In genomic region chr12:6554990-6555691, GRCh38 we compare ENCODE assay signal across 8 cellular contexts. TPM values are rescaled to one million over a fixed set of nuclear protein-coding genes. Genes with fewer than 3 reads are reported as not detected.
DNase-seq lines count a peak whose midpoint lies in the region; ATAC-seq and TF ChIP-seq lines count a peak whose summit lies in the region.

No MANE protein-coding gene starts in this region.

- H3K27me3 ChIP-seq in right cardiac atrium (ENCODE audit: control insufficient read depth, insufficient read depth) (no peaks in the 10 kb centered on the region), smooth muscle cell (ENCODE audit: low read depth) (no peaks in the 10 kb centered on the region)

- H3K4me1 ChIP-seq in right cardiac atrium (ENCODE audit: control insufficient read depth, insufficient read depth, low read length): peaks cover 11% of the 10 kb centered on the region
- peaks cover 11% of the 10 kb centered on the region for H3K4me1 ChIP-seq in smooth muscle cell (ENCODE audit: low read depth)

- ATAC-seq in HG02840 (IDR thresholded peaks at IDR 0.05; ENCODE audit: low FRiP score, unreplicated experiment) (peak; percentile 8), right cardiac atrium (no peak), esophagus mucosa (no peak)

- DNase-seq in GM13976 (ENCODE audit: low spot score) (peak; percentile 51), right cardiac atrium (peak; percentile 23 to 71 (median 66)), smooth muscle cell (lab: John Stamatoyannopoulos, UW; ENCODE audit: unreplicated experiment) (no peak), NCI-H524 (lab: John Stamatoyannopoulos, UW) (no peak), NCI-H128 (lab: John Stamatoyannopoulos, UW; ENCODE audit: unreplicated experiment) (no peak)
- peak; percentile 40 to 48 for DNase-seq in activated T-cell treated with anti-CD3 and anti-CD28 coated beads, Interleukin-2, amount 50 U/mL, for 48 hours

- H3K9me3 ChIP-seq in right cardiac atrium (ENCODE audit: control insufficient read depth, low read length) (no peaks in the 10 kb centered on the region), smooth muscle cell (replicated peaks; ENCODE audit: low read depth) (no peaks in the 10 kb centered on the region)

- peaks cover 32% of the 10 kb centered on the region for H4K20me1 ChIP-seq in smooth muscle cell (ENCODE audit: low read depth)

- H3F3A ChIP-seq in smooth muscle cell (ENCODE audit: low read depth): peaks cover 11% of the 10 kb centered on the region

- peaks cover 21% of the 10 kb centered on the region for H3K79me2 ChIP-seq in smooth muscle cell (ENCODE audit: low read depth)

- in situ Hi-C loops in GM13976 (cut with MboI; ENCODE audit: low sequenced_read_pairs, unreplicated experiment): no loop called here

- peak overlapping the region; percentile 85 for H3K27ac ChIP-seq in right cardiac atrium (ENCODE audit: low read length)
- peak overlapping the region; percentile 30 for H3K27ac ChIP-seq in smooth muscle cell (ENCODE audit: low read depth)

- H3K4me3 ChIP-seq in right cardiac atrium (ENCODE audit: low read length) (peak overlapping the region; percentile 91), smooth muscle cell (peak overlapping the region; percentile 74)

- H3K9ac ChIP-seq in smooth muscle cell (ENCODE audit: low read depth): peak overlapping the region; percentile 20

- peak overlapping the region; percentile 99 for H3K4me2 ChIP-seq in smooth muscle cell

- no peak for TF ChIP-seq CTCF in GM13976 (IDR thresholded peaks at IDR 0.05; ENCODE audit: borderline replicate concordance, control extremely low read depth, extremely low read depth, insufficient read depth, missing control alignments)
- no peak for TF ChIP-seq CTCF in smooth muscle cell (IDR thresholded peaks at IDR 0.05; ENCODE audit: borderline replicate concordance, insufficient read depth, poor library complexity, severe bottlenecking)

- intact Hi-C loops in right cardiac atrium (cut with DNase I): no loop called here

- H2AFZ ChIP-seq in smooth muscle cell (ENCODE audit: low read depth): no peak overlapping the region

- H3K36me3 ChIP-seq in smooth muscle cell (ENCODE audit: low read depth): no peaks in the 10 kb centered on the region

- WGBS in right cardiac atrium: under 1% methylated on average over 62 of the region's 62 CpGs
- 5% methylated on average over 38 of the region's 62 CpGs for WGBS in smooth muscle cell (ENCODE audit: low lambda C conversion rate)

RNA-seq across cellular contexts. Expression of gene IFFO1, which starts 0.7 kb away (rescaled TPM):
- total RNA-seq in right cardiac atrium (10 to 100 TPM; 15.1 to 23.6 (median 19.1) TPM), smooth muscle cell (4.2 and 5.2 TPM in 2 replicates), esophagus mucosa (1.2 TPM)
- polyA plus RNA-seq in right cardiac atrium (15.7 TPM), smooth muscle cell (13.3 and 19.1 TPM in 2 replicates)

RNA-seq across cellular contexts. Expression of gene NOP2, which starts 12.9 kb away (rescaled TPM):
- 10 to 100 TPM; 15.1 to 27.5 (median 16.5) TPM for total RNA-seq in right cardiac atrium
- 9.6 TPM for polyA plus RNA-seq in right cardiac atrium
- total RNA-seq in smooth muscle cell: 29.7 and 41.9 TPM in 2 replicates
- polyA plus RNA-seq in smooth muscle cell: 23.6 and 30.4 TPM in 2 replicates
- 30.6 TPM for total RNA-seq in esophagus mucosa

RNA-seq across cellular contexts. Expression of gene GAPDH, which starts 20.8 kb away (rescaled TPM):
- total RNA-seq in right cardiac atrium (1,000 to 10,000 TPM; 3,735 to 4,618 (median 3,904) TPM), smooth muscle cell (5,015 and 5,158 TPM in 2 replicates), esophagus mucosa (3,825 TPM)
- polyA plus RNA-seq in right cardiac atrium (4,983 TPM), smooth muscle cell (9,934 and 11,119 TPM in 2 replicates)

RNA-seq across cellular contexts. Expression of gene CHD4, which starts 52.0 kb away (rescaled TPM):
- total RNA-seq in right cardiac atrium (100 to 1,000 TPM; 138 to 165 (median 153) TPM), smooth muscle cell (172 and 176 TPM in 2 replicates), esophagus mucosa (119 TPM)
- polyA plus RNA-seq in right cardiac atrium (142 TPM), smooth muscle cell (87.5 and 122 TPM in 2 replicates)

Comparison
In these comparisons a context has a peak if more than half of its experiments do, and no peak if none do; other contexts are left out.
1. DNase-seq: peak in GM13976 (single experiment), activated T-cell treated with anti-CD3 and anti-CD28 coated beads, Interleukin-2, amount 50 U/mL, for 48 hours (2 of 2) and right cardiac atrium (3 of 3); none in smooth muscle cell (single experiment), NCI-H524 (0 of 2) and NCI-H128 (single experiment).